22 cellular contexts compared by ENCODE assay signal in the genomic region with DNA sequence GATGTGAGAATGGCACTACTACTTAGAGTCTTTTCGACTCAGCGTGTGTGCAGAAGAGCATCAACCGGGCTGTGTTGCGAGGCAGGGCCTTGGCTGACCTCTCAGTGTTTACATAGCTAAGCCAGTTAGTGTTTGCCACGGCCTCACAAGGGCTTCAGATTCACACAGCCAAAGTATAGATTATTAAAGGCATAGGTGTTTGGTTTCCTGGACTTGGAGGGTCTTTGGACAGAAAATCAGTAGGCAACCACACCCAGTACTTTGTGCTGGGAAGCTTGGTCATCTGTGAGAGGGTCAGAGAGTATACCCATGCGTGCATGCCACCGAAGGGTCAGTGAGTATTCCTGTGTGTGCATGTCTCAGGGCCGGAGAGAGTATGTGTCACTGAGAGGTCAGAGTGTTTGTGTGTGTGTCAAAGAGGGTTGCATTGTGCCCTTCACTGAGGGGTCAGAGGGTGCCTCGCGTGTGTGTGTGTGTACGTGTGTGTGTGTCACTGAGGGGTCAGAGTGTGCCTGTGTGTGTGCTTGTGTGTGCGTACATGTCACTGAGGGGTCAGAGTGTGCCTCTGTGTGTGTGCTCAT.
DNase-seq lines count a peak whose midpoint lies in the region; ATAC-seq, FAIRE-seq and TF ChIP-seq lines count a peak whose summit lies in the region.
"Had no signal": no experiment of that assay in that cellular context is flagged by ENCODE, and none has a peak within 500 bp of the region (broad histone marks: within the 10 kb centered on the region; RNA-seq: fewer than 3 reads in every experiment).

No MANE protein-coding gene starts in this region.

- H3K27me3 Mint-ChIP-seq in activated CD4-positive, alpha-beta T cell treated with anti-CD3 and anti-CD28 coated beads for 36 hours = no peaks in the 10 kb centered on the region
- no peaks in the 10 kb centered on the region for H3K27me3 Mint-ChIP-seq in type B pancreatic cell
- H3K27me3 Mint-ChIP-seq: activated naive CD8-positive, alpha-beta T cell treated with anti-CD3 and anti-CD28 coated beads, Interleukin-2, amount 50 U/mL, for 24 hours; dendritic cell treated with granulocyte-macrophage colony-stimulating factor and Interleukin-4, amounts not matched to agents 40 ng/mL and 50 ng/mL, for 4 days; stimulated activated naive CD8-positive, alpha-beta T cell treated with anti-CD3 and anti-CD28 coated beads, Interleukin-15, amount 100 ng/mL, for 72 hours had no signal

- peaks cover 33 to 60% of the 10 kb centered on the region in 2 experiments for H3K36me3 ChIP-seq in GM12878 (ENCODE audit: control insufficient read depth in 2 of 2, insufficient read depth in 2 of 2, low read length in 1 of 2)
- H3K36me3 ChIP-seq in left lung = peaks cover 0 to 95% of the 10 kb centered on the region in 2 donors
- peaks cover 95% of the 10 kb centered on the region for H3K36me3 ChIP-seq in lower lobe of right lung

- POLR2A ChIA-PET in activated CD4-positive, alpha-beta T cell treated with anti-CD3 and anti-CD28 coated beads for 36 hours (lab: Charles Lee) = no interaction called here
- POLR2A ChIA-PET in GM12878 (lab: Charles Lee) = no interaction called here

- H3K4me3 Mint-ChIP-seq in activated CD4-positive, alpha-beta T cell treated with anti-CD3 and anti-CD28 coated beads for 36 hours = no peak overlapping the region
- H3K4me3 Mint-ChIP-seq in type B pancreatic cell = peak overlapping the region; percentile 54
- H3K4me3 Mint-ChIP-seq: activated naive CD8-positive, alpha-beta T cell treated with anti-CD3 and anti-CD28 coated beads, Interleukin-2, amount 50 U/mL, for 24 hours; dendritic cell treated with granulocyte-macrophage colony-stimulating factor and Interleukin-4, amounts not matched to agents 40 ng/mL and 50 ng/mL, for 4 days; mesothelial cell of epicardium; stimulated activated naive CD8-positive, alpha-beta T cell treated with anti-CD3 and anti-CD28 coated beads, Interleukin-15, amount 100 ng/mL, for 72 hours had no signal

- TF ChIP-seq POLR2A in GM12878 (IDR thresholded peaks at IDR 0.05; ENCODE audit: low read depth, low read length) = peak; percentile 56

- H3K27ac ChIP-seq in GM12878 (ENCODE audit: control insufficient read depth, insufficient read depth) (no peak overlapping the region), left lung (no peak overlapping the region), lower lobe of right lung (no peak overlapping the region)
- H3K27ac ChIP-seq: A549, BLaER1, transverse colon had no signal

- H3K4me3 ChIP-seq in GM12878 = no peak overlapping the region
- H3K4me3 ChIP-seq in left lung = no peak overlapping the region
- H3K4me3 ChIP-seq in lower lobe of right lung = no peak overlapping the region
- H3K4me3 ChIP-seq: A549, BLaER1, transverse colon had no signal

- SMC1A ChIA-PET in GM12878 (lab: Charles Lee; ENCODE audit: uncharacterized antibody, unreplicated experiment) = no interaction called here

- TF ChIP-seq CTCF in GM12878 (IDR thresholded peaks at IDR 0.05 in 2 of 3, conservative IDR thresholded peaks at IDR 0.05 in 1 of 3; ENCODE audit: control insufficient read depth in 2 of 3, extremely low read depth in 1 of 3, insufficient read depth in 1 of 3, low read depth in 3 of 3, low read length in 3 of 3) (no peak), left lung (IDR thresholded peaks at IDR 0.05) (no peak), type B pancreatic cell (conservative IDR thresholded peaks at IDR 0.05) (no peak), lower lobe of right lung (IDR thresholded peaks at IDR 0.05) (no peak)

- no peak overlapping the region for H2AFZ ChIP-seq in GM12878 (ENCODE audit: control insufficient read depth, low read depth, low read length)

- no peak for TF ChIP-seq EP300 in GM12878 (IDR thresholded peaks at IDR 0.05; ENCODE audit: borderline replicate concordance in 1 of 2, control insufficient read depth in 1 of 2, low read depth in 2 of 2, low read length in 2 of 2)

- peaks cover 7% of the 10 kb centered on the region for H3K4me1 Mint-ChIP-seq in activated CD4-positive, alpha-beta T cell treated with anti-CD3 and anti-CD28 coated beads for 36 hours
- peaks cover 14% of the 10 kb centered on the region for H3K4me1 Mint-ChIP-seq in type B pancreatic cell (ENCODE audit: unreplicated experiment)

- in situ Hi-C loops in GM12878 (cut with MboI) = no loop called here

- H3K9me3 Mint-ChIP-seq in activated CD4-positive, alpha-beta T cell treated with anti-CD3 and anti-CD28 coated beads for 36 hours (ENCODE audit: low read depth) = no peaks in the 10 kb centered on the region
- no peaks in the 10 kb centered on the region for H3K9me3 Mint-ChIP-seq in type B pancreatic cell
- H3K9me3 Mint-ChIP-seq: activated naive CD8-positive, alpha-beta T cell treated with anti-CD3 and anti-CD28 coated beads, Interleukin-2, amount 50 U/mL, for 24 hours; dendritic cell treated with granulocyte-macrophage colony-stimulating factor and Interleukin-4, amounts not matched to agents 40 ng/mL and 50 ng/mL, for 4 days; mesothelial cell of epicardium; stimulated activated naive CD8-positive, alpha-beta T cell treated with anti-CD3 and anti-CD28 coated beads, Interleukin-15, amount 100 ng/mL, for 72 hours had no signal

- RAD21 ChIA-PET in GM12878 (lab: Charles Lee; ENCODE audit: unreplicated experiment) = no interaction called here

- WGBS in GM12878 (ENCODE audit: insufficient coverage, insufficient replicate concordance, low lambda C conversion rate, missing lambda C conversion rate) = 91% methylated on average over 12 of the region's 12 CpGs

- H3K9me3 ChIP-seq in GM12878 (replicated peaks; ENCODE audit: control insufficient read depth, insufficient read depth, low read length) = no peaks in the 10 kb centered on the region
- no peaks in the 10 kb centered on the region for H3K9me3 ChIP-seq in left lung
- no peaks in the 10 kb centered on the region for H3K9me3 ChIP-seq in lower lobe of right lung
- H3K9me3 ChIP-seq: A549, BLaER1, transverse colon had no signal

- ATAC-seq in activated CD4-positive, alpha-beta T cell treated with anti-CD3 and anti-CD28 coated beads for 36 hours = no peak
- no peak for ATAC-seq in GM12878
- peak; percentile 27 for ATAC-seq in left lung
- ATAC-seq in lower lobe of right lung = no peak
- ATAC-seq: A549; activated CD4-positive, CD25-positive, alpha-beta regulatory T cell treated with anti-CD3 and anti-CD28 coated beads, Interleukin-2, amount 50 U/mL, for 24 hours; activated naive CD8-positive, alpha-beta T cell treated with anti-CD3 and anti-CD28 coated beads, Interleukin-2, amount 50 U/mL, for 24 hours; stimulated activated naive CD8-positive, alpha-beta T cell treated with anti-CD3 and anti-CD28 coated beads, Interleukin-15, amount 100 ng/mL, for 72 hours had no signal

- DNase-seq in activated CD4-positive, alpha-beta T cell treated with anti-CD3 and anti-CD28 coated beads for 36 hours = no peak
- DNase-seq in activated CD4-positive, alpha-beta T cell treated with anti-CD3 and anti-CD28 coated beads for 48 hours = no peak
- DNase-seq in GM12878 (ENCODE audit: low read depth, low spot score) = no peak
- no peak for DNase-seq in left lung
- DNase-seq in type B pancreatic cell (ENCODE audit: extremely low spot score, unreplicated experiment) = no peak
- DNase-seq in Kasumi-1 (lab: John Stamatoyannopoulos, UW) = no peak
- DNase-seq in mucosa of gallbladder (ENCODE audit: low spot score) = no peak
- DNase-seq in lower lobe of right lung = no peak
- DNase-seq: activated naive CD8-positive, alpha-beta T cell treated with anti-CD3 and anti-CD28 coated beads, Interleukin-2, amount 50 U/mL, for 24 hours; hypothalamus; MM.1S; NCI-H1436 treated with DMSO at 0.1 percent for 48 hours; NCI-H526; small intestine; stimulated activated naive CD8-positive, alpha-beta T cell treated with anti-CD3 and anti-CD28 coated beads, Interleukin-15, amount 100 ng/mL, for 72 hours; T1000; transverse colon had no signal

- peaks cover 50% of the 10 kb centered on the region for H3K36me3 Mint-ChIP-seq in activated CD4-positive, alpha-beta T cell treated with anti-CD3 and anti-CD28 coated beads for 36 hours (ENCODE audit: low read depth)
- H3K36me3 Mint-ChIP-seq in type B pancreatic cell = peaks cover 42% of the 10 kb centered on the region

- H3K4me1 ChIP-seq in GM12878 (ENCODE audit: control insufficient read depth, insufficient read depth, low read length) (no peaks in the 10 kb centered on the region), left lung (no peaks in the 10 kb centered on the region), lower lobe of right lung (no peaks in the 10 kb centered on the region)
- H3K4me1 ChIP-seq: A549 had no signal

- no peak overlapping the region for H3K4me2 ChIP-seq in GM12878 (ENCODE audit: control insufficient read depth, insufficient read depth)
- H3K4me2 ChIP-seq: A549, BLaER1 had no signal

- CTCF ChIA-PET in activated CD4-positive, alpha-beta T cell treated with anti-CD3 and anti-CD28 coated beads for 36 hours (lab: Charles Lee) = interaction anchor here (0.6 kb wide), 1 partner anchor 62 kb away, joined by 4 read pairs; no protein-coding TSS in a partner anchor
- CTCF ChIA-PET in GM12878 (lab: Yijun Ruan, JAX) = no interaction called here

- FAIRE-seq in GM12878 (lab: Jason Lieb, UNC) = no peak
- FAIRE-seq: A549, small intestine had no signal

- no peak for TF ChIP-seq RAD21 in GM12878 (IDR thresholded peaks at IDR 0.05; ENCODE audit: insufficient read depth, low read depth, low read length)

- no peaks in the 10 kb centered on the region for H3K79me2 ChIP-seq in GM12878 (ENCODE audit: control insufficient read depth, insufficient read depth, low read length)

- no peaks in the 10 kb centered on the region; the same call in 1 of the 2 replicates for H4K20me1 ChIP-seq in GM12878 (ENCODE audit: control insufficient read depth, insufficient read depth)
- H4K20me1 ChIP-seq: BLaER1 had no signal

- peak overlapping the region; percentile 53 for H3K27ac Mint-ChIP-seq in activated CD4-positive, alpha-beta T cell treated with anti-CD3 and anti-CD28 coated beads for 36 hours
- H3K27ac Mint-ChIP-seq in type B pancreatic cell = peak overlapping the region; percentile 66
- H3K27ac Mint-ChIP-seq: dendritic cell treated with granulocyte-macrophage colony-stimulating factor and Interleukin-4, amounts not matched to agents 40 ng/mL and 50 ng/mL, for 4 days; mesothelial cell of epicardium had no signal

- H3K9ac ChIP-seq in GM12878 (ENCODE audit: control insufficient read depth, insufficient read depth, low read length) = no peak overlapping the region
- H3K9ac ChIP-seq: BLaER1 had no signal

- H3K27me3 ChIP-seq in GM12878 (replicated peaks in 1 of 2; ENCODE audit: control insufficient read depth in 2 of 2, insufficient read depth in 2 of 2, low read length in 1 of 2) (no peaks in the 10 kb centered on the region), left lung (no peaks in the 10 kb centered on the region), lower lobe of right lung (ENCODE audit: low read depth) (no peaks in the 10 kb centered on the region)
- H3K27me3 ChIP-seq: BLaER1, transverse colon had no signal

- BruUV-seq in GM12878 (replicated peaks; lab: Mats Ljungman, UMichigan) = no TSS peak

- intact Hi-C loops in activated CD4-positive, alpha-beta T cell treated with anti-CD3 and anti-CD28 coated beads for 36 hours (cut with DNase I, micrococcal nuclease) = no loop called here
- intact Hi-C loops in GM12878 (cut with micrococcal nuclease; ENCODE audit: unreplicated experiment) = no loop called here
- intact Hi-C loops in left lung (cut with DNase I) = no loop called here
- intact Hi-C loops in lower lobe of right lung (cut with DNase I) = no loop called here
